ENCODE assay signal across 8 cellular contexts in genomic region chr14:61280526-61281185, GRCh38. TPM values are rescaled to one million over a fixed set of nuclear protein-coding genes. Genes with fewer than 3 reads are reported as not detected.
A peak's percentile ranks its signal among the peaks of the same experiment; 100 is the strongest.
DNase-seq lines count a peak whose midpoint lies in the region; ATAC-seq and TF ChIP-seq lines count a peak whose summit lies in the region.

No MANE protein-coding gene starts in this region.

- H3K36me3 ChIP-seq in colonic mucosa: no peaks in the 10 kb centered on the region

- DNase-seq in AG08395 (ENCODE audit: low spot score) (peak; percentile 28), colonic mucosa (peak; percentile 78), lower leg skin (ENCODE audit: low spot score in 2 of 2) (peak; percentile 42 to 92)
- DNase-seq in activated CD4-positive, alpha-beta T cell treated with anti-CD3 and anti-CD28 coated beads for 36 hours: peak; percentile 88
- peak; percentile 77 to 80 for DNase-seq in stimulated activated CD4-positive, alpha-beta T cell treated with anti-CD3 and anti-CD28 coated beads, Interleukin-4, amount 100 ng/mL, for 4 hours

- H3K9ac ChIP-seq in colonic mucosa (ENCODE audit: low read depth in 2 of 2, low read length in 2 of 2): peak overlapping the region; percentile 82 to 88

- peaks cover 8% of the 10 kb centered on the region for H3K27me3 Mint-ChIP-seq in activated CD4-positive, alpha-beta T cell treated with anti-CD3 and anti-CD28 coated beads for 36 hours

- ATAC-seq in HG03432 (IDR thresholded peaks at IDR 0.05; ENCODE audit: unreplicated experiment) (peak; percentile 63), GM19467 (IDR thresholded peaks at IDR 0.05; ENCODE audit: unreplicated experiment) (no peak), GM19328 (IDR thresholded peaks at IDR 0.05; ENCODE audit: unreplicated experiment) (no peak)
- ATAC-seq in activated CD4-positive, alpha-beta T cell treated with anti-CD3 and anti-CD28 coated beads for 36 hours: peak; percentile 90

- no peaks in the 10 kb centered on the region for H3K9me3 ChIP-seq in colonic mucosa

- CTCF ChIA-PET in activated CD4-positive, alpha-beta T cell treated with anti-CD3 and anti-CD28 coated beads for 36 hours (lab: Charles Lee): interaction anchor here (0.5 to 3.7 kb wide), 20 partner anchors 10 to 836 kb away, joined by 3 to 20 read pairs (median 3); no protein-coding TSS in a partner anchor

- H3K4me1 Mint-ChIP-seq in activated CD4-positive, alpha-beta T cell treated with anti-CD3 and anti-CD28 coated beads for 36 hours: peaks cover 28% of the 10 kb centered on the region

- intact Hi-C loops in activated CD4-positive, alpha-beta T cell treated with anti-CD3 and anti-CD28 coated beads for 36 hours (cut with DNase I, micrococcal nuclease): loop anchor here in 1 of 2 experiments (5.0 kb wide), 1 partner anchor 557 kb away; no protein-coding TSS in a partner anchor
- intact Hi-C loops in colonic mucosa (cut with DNase I): no loop called here
- intact Hi-C loops in lower leg skin (cut with DNase I; ENCODE audit: low total_unique reads): no loop called here

- H3K4me3 ChIP-seq in colonic mucosa: peak overlapping the region; percentile 68
- peak overlapping the region; percentile 75 for H3K4me3 ChIP-seq in lower leg skin (ENCODE audit: low read depth, poor library complexity, severe bottlenecking)

- H3K4me3 Mint-ChIP-seq in activated CD4-positive, alpha-beta T cell treated with anti-CD3 and anti-CD28 coated beads for 36 hours: peak overlapping the region; percentile 82

- peak overlapping the region; percentile 99 for H3K27ac ChIP-seq in colonic mucosa

- no peaks in the 10 kb centered on the region for H3K36me3 Mint-ChIP-seq in activated CD4-positive, alpha-beta T cell treated with anti-CD3 and anti-CD28 coated beads for 36 hours (ENCODE audit: low read depth)

- TF ChIP-seq CTCF in colonic mucosa (IDR thresholded peaks at IDR 0.05) (peak; percentile 42), lower leg skin (IDR thresholded peaks at IDR 0.05) (no peak)

- H3K27me3 ChIP-seq in colonic mucosa: no peaks in the 10 kb centered on the region

- 0 to 3% methylated on average over 57 to 60 of the region's 81 CpGs for WGBS in lower leg skin, 2 donors

- no peak for TF ChIP-seq POLR2A in lower leg skin (IDR thresholded peaks at IDR 0.05)

- H3K27ac Mint-ChIP-seq in activated CD4-positive, alpha-beta T cell treated with anti-CD3 and anti-CD28 coated beads for 36 hours: peak overlapping the region; percentile 87

- POLR2A ChIA-PET in activated CD4-positive, alpha-beta T cell treated with anti-CD3 and anti-CD28 coated beads for 36 hours (lab: Charles Lee): interaction anchor here (1.0 kb wide), 1 partner anchor 171 kb away, joined by 3 read pairs; no protein-coding TSS in a partner anchor

- H3K9me3 Mint-ChIP-seq in activated CD4-positive, alpha-beta T cell treated with anti-CD3 and anti-CD28 coated beads for 36 hours (ENCODE audit: low read depth): no peaks in the 10 kb centered on the region

- H3K4me1 ChIP-seq in colonic mucosa: no peaks in the 10 kb centered on the region

RNA-seq across cellular contexts. Expression of gene TMEM30B, which starts 0.5 kb away (rescaled TPM):
- 1 to 10 TPM; 1.3 to 2.1 TPM for total RNA-seq in activated CD4-positive, alpha-beta T cell treated with anti-CD3 and anti-CD28 coated beads for 36 hours
- total RNA-seq in colonic mucosa (10 to 100 TPM; 68.2 to 77.1 TPM), lower leg skin (10 to 100 TPM; 25.1 to 43.6 (median 34.8) TPM)

RNA-seq across cellular contexts. Expression of gene PRKCH, which starts 40.7 kb away (rescaled TPM):
- total RNA-seq in activated CD4-positive, alpha-beta T cell treated with anti-CD3 and anti-CD28 coated beads for 36 hours: 100 to 1,000 TPM; 109 to 145 TPM
- 10 to 100 TPM; 11.4 to 11.5 TPM for total RNA-seq in colonic mucosa
- 100 to 1,000 TPM in 1 of 4 donors, 10 to 100 TPM in 3; 57.3 to 103 (median 66.7) TPM for total RNA-seq in lower leg skin

Comparison
In these comparisons a context has a peak if more than half of its experiments do, and no peak if none do; other contexts are left out.
1. DNase-seq: peak in every context shown above with its lines; median percentile 88 in activated CD4-positive, alpha-beta T cell treated with anti-CD3 and anti-CD28 coated beads for 36 hours; 78 in stimulated activated CD4-positive, alpha-beta T cell treated with anti-CD3 and anti-CD28 coated beads, Interleukin-4, amount 100 ng/mL, for 4 hours; 78 in colonic mucosa; 67 in lower leg skin; 28 in AG08395.
2. ATAC-seq: peak in HG03432 (single experiment) and activated CD4-positive, alpha-beta T cell treated with anti-CD3 and anti-CD28 coated beads for 36 hours (single experiment); none in GM19467 (single experiment) and GM19328 (single experiment).
3. RNA of gene TMEM30B, which starts 0.5 kb away (total RNA-seq): 68.2 to 77.1 TPM in colonic mucosa and 25.1 to 43.6 TPM in lower leg skin; 1.3 to 2.1 TPM in activated CD4-positive, alpha-beta T cell treated with anti-CD3 and anti-CD28 coated beads for 36 hours; every median in the first group is over 4 times any median in the second.
4. RNA of gene PRKCH, which starts 40.7 kb away (total RNA-seq): 109 to 145 TPM in activated CD4-positive, alpha-beta T cell treated with anti-CD3 and anti-CD28 coated beads for 36 hours and 57.3 to 103 TPM in lower leg skin; 11.4 to 11.5 TPM in colonic mucosa; every median in the first group is over 4 times any median in the second.